12 cellular contexts compared by ENCODE assay signal in the genomic region with DNA sequence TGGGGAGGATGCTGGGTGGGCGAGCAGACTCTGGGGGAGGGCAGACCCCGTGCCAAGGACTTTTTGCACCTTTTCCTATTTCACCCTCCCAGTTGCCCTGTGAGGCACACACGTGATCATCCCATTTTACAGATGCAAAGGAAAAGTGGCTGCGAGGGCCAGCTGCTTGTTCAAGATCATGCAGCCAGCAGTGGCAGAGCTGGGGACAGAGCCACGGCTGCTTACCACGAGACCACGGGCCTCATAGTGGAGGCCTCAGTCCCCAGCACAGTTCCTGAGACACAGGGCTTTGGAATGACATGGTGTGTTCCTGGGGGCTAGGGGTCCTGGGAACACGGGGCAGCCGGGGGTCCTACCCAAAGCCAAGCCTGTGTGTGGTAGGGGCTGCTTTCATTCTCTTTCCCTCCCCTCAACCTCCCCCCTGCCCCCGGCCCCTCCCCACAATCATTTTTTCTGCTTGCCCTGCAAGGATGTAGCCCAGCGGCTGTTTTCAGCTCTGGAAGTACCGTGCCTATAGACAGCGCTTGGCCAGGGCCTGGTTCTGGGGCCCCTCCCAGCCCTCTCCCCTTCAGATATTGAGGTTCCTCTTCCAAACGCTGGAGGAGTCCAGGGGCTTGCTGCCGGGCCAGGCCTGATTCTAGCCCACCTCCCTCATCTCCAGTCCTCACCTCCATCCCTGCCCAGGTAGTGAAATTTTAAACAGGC. TPM values are rescaled to one million over a fixed set of nuclear protein-coding genes. Genes with fewer than 3 reads are reported as not detected.
DNase-seq lines count a peak whose midpoint lies in the region; ATAC-seq and TF ChIP-seq lines count a peak whose summit lies in the region.
"Had no signal": no experiment of that assay in that cellular context is flagged by ENCODE, and none has a peak within 500 bp of the region (broad histone marks: within the 10 kb centered on the region; RNA-seq: fewer than 3 reads in every experiment).

No MANE protein-coding gene starts in this region.

- H3K9me3 ChIP-seq in Panc1 (ENCODE audit: control insufficient read depth, insufficient read depth, low read depth, low read length), result no peaks in the 10 kb centered on the region
- H3K9me3 ChIP-seq: tibial artery had no signal

- BruUV-seq in Panc1 (replicated peaks; lab: Mats Ljungman, UMichigan), result no TSS peak

- DNase-seq in T-helper 1 cell (no peak), Panc1 (ENCODE audit: low read depth, low spot score) (no peak), caudate nucleus (lab: John Stamatoyannopoulos, UW) (peak in 1 of 61 donors; percentile 8), NOMO-1 treated with dmso at 0.1 percent for 144 hours (lab: John Stamatoyannopoulos, UW; ENCODE audit: unreplicated experiment) (no peak), left lobe of liver (ENCODE audit: low spot score) (no peak)
- DNase-seq: 8988T, NCI-H2029, tibial artery had no signal

- H3K27ac ChIP-seq in Panc1 (ENCODE audit: low read length) (no peak overlapping the region), caudate nucleus (ENCODE audit: low read depth, low read length) (peak overlapping the region; percentile 71), rectal smooth muscle tissue (ENCODE audit: low read depth, low read length) (no peak overlapping the region)
- H3K27ac ChIP-seq: tibial artery had no signal

- in situ Hi-C loops in Panc1 (cut with HindIII; ENCODE audit: low pct_unique_long_range_greater_than_20kb, low sequenced_read_pairs), result no loop called here

- H3K36me3 Mint-ChIP-seq in T-helper 1 cell treated with Interleukin-12 subunit alpha and Interleukin-12 subunit beta and Interleukin-4 antibody, amounts not matched to agents 30 μg/mL and 1 μg/mL, for 36 hours (ENCODE audit: low read depth), result no peaks in the 10 kb centered on the region

- H3K27ac Mint-ChIP-seq in T-helper 1 cell treated with Interleukin-12 subunit alpha and Interleukin-12 subunit beta and Interleukin-4 antibody, amounts not matched to agents 30 μg/mL and 1 μg/mL, for 36 hours, result no peak overlapping the region

- ATAC-seq in Panc1 (0 out of 2 replicates have a peak, but pooled peaks have one; percentile 49), HG03457 (IDR thresholded peaks at IDR 0.05; ENCODE audit: unreplicated experiment) (no peak), left lobe of liver (no peak)

- no peaks in the 10 kb centered on the region for H3K27me3 Mint-ChIP-seq in T-helper 1 cell treated with Interleukin-12 subunit alpha and Interleukin-12 subunit beta and Interleukin-4 antibody, amounts not matched to agents 30 μg/mL and 1 μg/mL, for 36 hours (ENCODE audit: low read depth)

- H3K9ac ChIP-seq in rectal smooth muscle tissue (ENCODE audit: low read length), result no peak overlapping the region

- H3K4me1 Mint-ChIP-seq in T-helper 1 cell treated with Interleukin-12 subunit alpha and Interleukin-12 subunit beta and Interleukin-4 antibody, amounts not matched to agents 30 μg/mL and 1 μg/mL, for 36 hours (ENCODE audit: low read depth), result peaks cover 34% of the 10 kb centered on the region

- H3K27me3 ChIP-seq in Panc1 (ENCODE audit: control insufficient read depth, insufficient read depth, low read length) (no peaks in the 10 kb centered on the region), rectal smooth muscle tissue (ENCODE audit: control insufficient read depth, insufficient read depth, low read length) (no peaks in the 10 kb centered on the region)
- H3K27me3 ChIP-seq: tibial artery had no signal

- TF ChIP-seq CTCF in Panc1 (IDR thresholded peaks at IDR 0.05), result no peak

- peak overlapping the region; percentile 61 for H3K4me3 Mint-ChIP-seq in T-helper 1 cell treated with Interleukin-12 subunit alpha and Interleukin-12 subunit beta and Interleukin-4 antibody, amounts not matched to agents 30 μg/mL and 1 μg/mL, for 36 hours

- intact Hi-C loops in Panc1 (cut with micrococcal nuclease; ENCODE audit: unreplicated experiment), result no loop called here

- CTCF ChIA-PET in Panc1 (lab: Charles Lee), result no interaction called here

- no peak overlapping the region; a peak in 1 of 4 replicates for H3K4me3 ChIP-seq in Panc1 (ENCODE audit: low read depth in 2 of 2, low read length in 2 of 2)
- H3K4me3 ChIP-seq in rectal smooth muscle tissue (ENCODE audit: low read length), result peak overlapping the region; percentile 21
- H3K4me3 ChIP-seq: tibial artery had no signal

- POLR2A ChIA-PET in Panc1 (lab: Charles Lee), result interaction anchor here (0.7 kb wide), 1 partner anchor 9 kb away, joined by 7 read pairs; no protein-coding TSS in a partner anchor

- H3K4me1 ChIP-seq in Panc1 (ENCODE audit: control insufficient read depth, insufficient read depth, low read length), result peaks cover 7% of the 10 kb centered on the region
- H3K4me1 ChIP-seq in rectal smooth muscle tissue (ENCODE audit: control insufficient read depth, insufficient read depth, low read length), result no peaks in the 10 kb centered on the region

- H3K9me3 Mint-ChIP-seq in T-helper 1 cell treated with Interleukin-12 subunit alpha and Interleukin-12 subunit beta and Interleukin-4 antibody, amounts not matched to agents 30 μg/mL and 1 μg/mL, for 36 hours, result peaks cover 11% of the 10 kb centered on the region
- H3K9me3 Mint-ChIP-seq: immature natural killer cell had no signal

- no peaks in the 10 kb centered on the region for H3K36me3 ChIP-seq in Panc1 (ENCODE audit: control insufficient read depth, insufficient read depth, low read length)
- H3K36me3 ChIP-seq in rectal smooth muscle tissue (ENCODE audit: control insufficient read depth, insufficient read depth, low read length), result no peaks in the 10 kb centered on the region
- H3K36me3 ChIP-seq: tibial artery had no signal

RNA-seq across cellular contexts. Expression of a gene that starts 58.5 kb away (rescaled TPM):
- total RNA-seq in Panc1 (2021; ENCODE audit: unreplicated experiment), result 44.6 TPM
- 56.2 TPM for polyA plus RNA-seq in Panc1 (2012; ENCODE audit: insufficient read length)
- total RNA-seq in left lobe of liver, result 4.5 TPM
